Comparison of ENCODE assay signal across 11 cellular contexts in the genomic region with DNA sequence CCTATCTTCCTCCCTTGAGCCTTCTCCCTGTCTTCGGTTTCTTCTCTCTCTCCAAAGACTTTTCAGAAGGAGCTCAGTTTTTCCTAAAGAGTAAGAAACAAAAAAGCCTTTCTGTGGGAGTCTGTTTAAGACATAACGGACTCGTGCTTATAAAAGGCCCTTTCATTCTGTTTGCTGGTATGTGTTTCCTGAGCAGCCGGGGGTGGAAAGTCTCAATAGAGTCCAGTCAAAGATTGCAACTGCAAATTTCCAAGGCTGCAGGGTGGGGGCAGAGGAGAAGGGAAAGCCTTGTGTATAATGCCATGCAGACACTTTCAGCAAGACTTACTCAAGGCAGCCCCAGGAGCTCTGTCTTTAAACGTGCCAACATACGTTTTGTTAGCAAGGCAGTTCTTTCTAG.
DNase-seq lines count a peak whose midpoint lies in the region; ATAC-seq and TF ChIP-seq lines count a peak whose summit lies in the region.
"Had no signal": no experiment of that assay in that cellular context is flagged by ENCODE, and none has a peak within 500 bp of the region (broad histone marks: within the 10 kb centered on the region; RNA-seq: fewer than 3 reads in every experiment).

No MANE protein-coding gene starts in this region.

- H3K27me3 Mint-ChIP-seq in CD4-positive, CD25-positive, alpha-beta regulatory T cell, result no peaks in the 10 kb centered on the region
- H3K27me3 Mint-ChIP-seq: activated CD8-positive, alpha-beta T cell treated with anti-CD3 and anti-CD28 coated beads for 36 hours had no signal

- peaks cover 17% of the 10 kb centered on the region for H3K4me1 ChIP-seq in CD4-positive, CD25-positive, alpha-beta regulatory T cell (ENCODE audit: control insufficient read depth, insufficient read depth, low read length, poor library complexity, severe bottlenecking)
- no peaks in the 10 kb centered on the region for H3K4me1 ChIP-seq in left ventricle myocardium inferior
- H3K4me1 ChIP-seq in neutrophil (ENCODE audit: control insufficient read depth in 1 of 2, insufficient read depth in 1 of 2, low read depth in 1 of 2, low read length in 1 of 2), result peaks cover 10 to 29% of the 10 kb centered on the region in 2 experiments
- no peaks in the 10 kb centered on the region for H3K4me1 ChIP-seq in Peyer's patch
- H3K4me1 ChIP-seq: esophagus squamous epithelium had no signal

- no peak for ATAC-seq in CD4-positive, CD25-positive, alpha-beta regulatory T cell (ENCODE audit: low read depth in 2 of 2)
- no peak for ATAC-seq in HG03095 (IDR thresholded peaks at IDR 0.05; ENCODE audit: unreplicated experiment)
- ATAC-seq in GM21576 (IDR thresholded peaks at IDR 0.05; ENCODE audit: unreplicated experiment), result no peak
- ATAC-seq in HG03378 (IDR thresholded peaks at IDR 0.05; ENCODE audit: unreplicated experiment), result no peak
- ATAC-seq: activated CD8-positive, alpha-beta T cell treated with anti-CD3 and anti-CD28 coated beads for 36 hours had no signal

- peaks cover 7% of the 10 kb centered on the region for H3K36me3 ChIP-seq in CD4-positive, CD25-positive, alpha-beta regulatory T cell (ENCODE audit: control insufficient read depth, insufficient read depth, low read length)
- H3K36me3 ChIP-seq in left ventricle myocardium inferior (no peaks in the 10 kb centered on the region), neutrophil (peaks cover 4% of the 10 kb centered on the region), Peyer's patch (no peaks in the 10 kb centered on the region)
- H3K36me3 ChIP-seq: esophagus squamous epithelium had no signal

- intact Hi-C loops in left ventricle myocardium inferior (cut with micrococcal nuclease), result no loop called here

- TF ChIP-seq CTCF in left ventricle myocardium inferior (IDR thresholded peaks at IDR 0.05; ENCODE audit: borderline replicate concordance) (no peak), neutrophil (IDR thresholded peaks at IDR 0.05) (no peak), Peyer's patch (IDR thresholded peaks at IDR 0.05) (no peak)

- H3K4me1 Mint-ChIP-seq in CD4-positive, CD25-positive, alpha-beta regulatory T cell, result peaks cover 33 to 71% (median 56%) of the 10 kb centered on the region in 4 donors

- TF ChIP-seq POLR2A in Peyer's patch (IDR thresholded peaks at IDR 0.05), result no peak

- no peaks in the 10 kb centered on the region for H3K9me3 ChIP-seq in CD4-positive, CD25-positive, alpha-beta regulatory T cell (ENCODE audit: control insufficient read depth in 2 of 2, low read length in 2 of 2)
- H3K9me3 ChIP-seq in left ventricle myocardium inferior (replicated peaks) (no peaks in the 10 kb centered on the region), neutrophil (no peaks in the 10 kb centered on the region), Peyer's patch (no peaks in the 10 kb centered on the region)
- H3K9me3 ChIP-seq: esophagus squamous epithelium had no signal

- no peak overlapping the region for H3K4me3 ChIP-seq in CD4-positive, CD25-positive, alpha-beta regulatory T cell (ENCODE audit: low read depth, low read length)
- H3K4me3 ChIP-seq in left ventricle myocardium inferior, result no peak overlapping the region
- no peak overlapping the region for H3K4me3 ChIP-seq in neutrophil (ENCODE audit: low read depth in 1 of 2, low read length in 1 of 2)
- H3K4me3 ChIP-seq in Peyer's patch, result no peak overlapping the region
- H3K4me3 ChIP-seq: esophagus squamous epithelium had no signal

- H3K36me3 Mint-ChIP-seq in CD4-positive, CD25-positive, alpha-beta regulatory T cell, result peaks cover 18% of the 10 kb centered on the region

- H3K27ac ChIP-seq in CD4-positive, CD25-positive, alpha-beta regulatory T cell (ENCODE audit: insufficient read depth, low read length, poor library complexity, severe bottlenecking), result no peak overlapping the region
- peak overlapping the region; percentile 79 for H3K27ac ChIP-seq in left ventricle myocardium inferior (replicated peaks)
- H3K27ac ChIP-seq in neutrophil, result peak overlapping the region; percentile 77
- peak overlapping the region in 2 of 4 donors; percentile 23 to 27 for H3K27ac ChIP-seq in Peyer's patch
- H3K27ac ChIP-seq: esophagus squamous epithelium, HL-60 had no signal

- no peaks in the 10 kb centered on the region for H3K27me3 ChIP-seq in CD4-positive, CD25-positive, alpha-beta regulatory T cell (ENCODE audit: control insufficient read depth, insufficient read depth, low read length)
- H3K27me3 ChIP-seq in left ventricle myocardium inferior (ENCODE audit: low read depth) (no peaks in the 10 kb centered on the region), neutrophil (no peaks in the 10 kb centered on the region), Peyer's patch (no peaks in the 10 kb centered on the region)
- H3K27me3 ChIP-seq: esophagus squamous epithelium had no signal

- no peaks in the 10 kb centered on the region for H3K9me3 Mint-ChIP-seq in CD4-positive, CD25-positive, alpha-beta regulatory T cell
- H3K9me3 Mint-ChIP-seq: activated CD8-positive, alpha-beta T cell treated with anti-CD3 and anti-CD28 coated beads for 36 hours had no signal

- DNase-seq in CD4-positive, CD25-positive, alpha-beta regulatory T cell, result no peak
- DNase-seq in astrocyte of the hippocampus (ENCODE audit: low read depth, low spot score) (peak; percentile 67), left ventricle myocardium inferior (no peak), Peyer's patch (no peak)
- DNase-seq: activated CD8-positive, alpha-beta T cell treated with anti-CD3 and anti-CD28 coated beads for 36 hours; esophagus squamous epithelium had no signal

- H3K27ac Mint-ChIP-seq in CD4-positive, CD25-positive, alpha-beta regulatory T cell, result peak overlapping the region in 2 of 3 donors; percentile 62 to 64
- H3K27ac Mint-ChIP-seq: activated CD8-positive, alpha-beta T cell treated with anti-CD3 and anti-CD28 coated beads for 36 hours had no signal

- peak overlapping the region in 3 of 4 donors; percentile 9 to 70 (median 39) for H3K4me3 Mint-ChIP-seq in CD4-positive, CD25-positive, alpha-beta regulatory T cell
- H3K4me3 Mint-ChIP-seq: activated CD8-positive, alpha-beta T cell treated with anti-CD3 and anti-CD28 coated beads for 36 hours had no signal
